21 cellular contexts compared by ENCODE assay signal in genomic region chr1:39322431-39322830, GRCh38.
"Had no signal": no experiment of that assay in that cellular context is flagged by ENCODE, and none has a peak within 500 bp of the region (broad histone marks: within the 10 kb centered on the region; RNA-seq: fewer than 3 reads in every experiment).

No MANE protein-coding gene starts in this region.

- ATAC-seq: gastrocnemius medialis; heart left ventricle; pancreas; right lobe of liver; stimulated activated naive B cell treated with anti-CD40 and anti-IgM and Interleukin-4, amounts not matched to agents 10 μg/mL and 1 μg/mL and 100 μg/mL, for 72 hours; WTC11 had no signal

- DNase-seq: activated CD4-positive, alpha-beta memory T cell treated with anti-CD3 and anti-CD28 coated beads for 36 hours; activated CD4-positive, alpha-beta T cell treated with anti-CD3 and anti-CD28 coated beads for 4 hours; activated effector memory CD4-positive, alpha-beta T cell treated with anti-CD3 and anti-CD28 coated beads, Interleukin-2, amount 50 U/mL, for 16 hours; activated T-cell treated with anti-CD3 and anti-CD28 coated beads for 4 hours; anterior cingulate cortex; caudate nucleus; colonic mucosa; erythroblast; gastrocnemius medialis; heart left ventricle; left ventricle myocardium inferior; naive B cell; pancreas; right lobe of liver; SK-N-SH; stimulated activated CD4-positive, alpha-beta T cell treated with anti-CD3 and anti-CD28 coated beads, Interleukin-4, amount 100 ng/mL, for 4 hours; stimulated activated naive B cell treated with anti-CD40 and anti-IgM and Interleukin-4, amounts not matched to agents 10 μg/mL and 1 μg/mL and 100 μg/mL, for 72 hours had no signal

- H3K4me1 Mint-ChIP-seq: brain, naive B cell, WTC11 had no signal

- H3K27ac ChIP-seq: gastrocnemius medialis, left ventricle myocardium inferior, neutrophil, pancreas, right lobe of liver had no signal

- H3K4me3 Mint-ChIP-seq: activated CD4-positive, alpha-beta memory T cell treated with anti-CD3 and anti-CD28 coated beads for 36 hours; brain; naive B cell; stimulated activated naive B cell treated with anti-CD40 and anti-IgM and Interleukin-4, amounts not matched to agents 10 μg/mL and 1 μg/mL and 100 μg/mL, for 72 hours; WTC11 had no signal

- H3K27me3 Mint-ChIP-seq: activated CD4-positive, alpha-beta memory T cell treated with anti-CD3 and anti-CD28 coated beads for 36 hours; brain; naive B cell; stimulated activated naive B cell treated with anti-CD40 and anti-IgM and Interleukin-4, amounts not matched to agents 10 μg/mL and 1 μg/mL and 100 μg/mL, for 72 hours had no signal

- H3K4me1 ChIP-seq: colonic mucosa, gastrocnemius medialis, left ventricle myocardium inferior, pancreas, right lobe of liver had no signal

- H3K27ac Mint-ChIP-seq: WTC11 had no signal

- H3K9ac ChIP-seq: SK-N-SH had no signal

- H3K27me3 ChIP-seq: colonic mucosa, gastrocnemius medialis, heart left ventricle, neutrophil, pancreas, right lobe of liver had no signal

- H3K9me3 ChIP-seq: colonic mucosa, gastrocnemius medialis, heart left ventricle, left ventricle myocardium inferior, neutrophil, pancreas, right lobe of liver, SK-N-SH had no signal

- H3K4me2 ChIP-seq: SK-N-SH, smooth muscle cell had no signal

- H3K9me3 Mint-ChIP-seq: activated CD4-positive, alpha-beta memory T cell treated with anti-CD3 and anti-CD28 coated beads for 36 hours; brain; naive B cell; stimulated activated naive B cell treated with anti-CD40 and anti-IgM and Interleukin-4, amounts not matched to agents 10 μg/mL and 1 μg/mL and 100 μg/mL, for 72 hours; WTC11 had no signal

- H3K4me3 ChIP-seq: colonic mucosa, gastrocnemius medialis, heart left ventricle, left ventricle myocardium inferior, pancreas, right lobe of liver, smooth muscle cell had no signal
